9 cellular contexts compared by ENCODE assay signal in the genomic region with DNA sequence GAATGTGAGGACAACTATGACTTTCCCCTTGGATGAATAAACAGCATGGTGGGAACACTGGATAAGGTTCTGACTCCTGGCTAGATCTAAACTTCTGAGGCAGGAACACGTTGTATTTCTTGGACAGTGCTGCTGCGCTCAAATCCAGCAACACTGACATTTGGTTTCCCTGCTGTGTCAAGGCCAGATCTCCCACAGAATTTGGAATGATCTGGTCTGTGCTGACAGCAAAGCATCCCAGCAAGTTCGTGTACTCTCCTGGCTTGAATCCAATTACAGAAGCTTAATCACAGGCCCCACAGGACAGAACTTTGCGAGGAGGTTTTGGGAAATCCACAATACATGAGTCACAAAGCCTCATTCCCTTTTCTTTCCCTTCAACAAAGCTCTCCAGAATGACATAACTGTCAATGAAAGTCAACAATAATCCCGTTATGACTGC.
DNase-seq lines count a peak whose midpoint lies in the region; ATAC-seq, FAIRE-seq and TF ChIP-seq lines count a peak whose summit lies in the region.
"Had no signal": no experiment of that assay in that cellular context is flagged by ENCODE, and none has a peak within 500 bp of the region (broad histone marks: within the 10 kb centered on the region; RNA-seq: fewer than 3 reads in every experiment).

No MANE protein-coding gene starts in this region.

- H3K79me2 ChIP-seq in endothelial cell of umbilical vein (ENCODE audit: control insufficient read depth, insufficient read depth, low read length): no peaks in the 10 kb centered on the region

- intact Hi-C loops in endothelial cell of umbilical vein (cut with micrococcal nuclease) (no loop called here), right lobe of liver (cut with DNase I) (no loop called here)

- WGBS in right lobe of liver (ENCODE audit: insufficient coverage, low coverage, low lambda C conversion rate, missing lambda C conversion rate): 67% methylated on average over 4 of the region's 5 CpGs
- WGBS in tibial nerve, 2 donors: 13 to 23% methylated on average over 5 of the region's 5 CpGs

- TF ChIP-seq CTCF in endothelial cell of umbilical vein (IDR thresholded peaks at IDR 0.05; ENCODE audit: extremely low read depth in 1 of 2, insufficient read depth in 1 of 2, low read depth in 1 of 2, low read length in 2 of 2) (no peak), right lobe of liver (IDR thresholded peaks at IDR 0.05) (no peak), tibial nerve (IDR thresholded peaks at IDR 0.05) (no peak)

- BruUV-seq in endothelial cell of umbilical vein (replicated peaks; lab: Mats Ljungman, UMichigan): no TSS peak

- no peaks in the 10 kb centered on the region for H3K9me1 ChIP-seq in endothelial cell of umbilical vein (replicated peaks; ENCODE audit: control insufficient read depth, extremely low read depth, insufficient read depth, low read length)

- ATAC-seq in right lobe of liver (peak; percentile 35 to 57 (median 56)), HG02623 (IDR thresholded peaks at IDR 0.05; ENCODE audit: unreplicated experiment) (no peak)

- no peak overlapping the region for H3K4me2 ChIP-seq in endothelial cell of umbilical vein (ENCODE audit: insufficient read depth, low read length)

- no peaks in the 10 kb centered on the region for H4K20me1 ChIP-seq in endothelial cell of umbilical vein (replicated peaks; ENCODE audit: control insufficient read depth, extremely low read depth, insufficient read depth, low read length)

- H3K4me3 ChIP-seq in endothelial cell of umbilical vein (replicated peaks in 1 of 3; ENCODE audit: insufficient read depth in 1 of 3, low read depth in 1 of 3, low read length in 3 of 3) (no peak overlapping the region), right lobe of liver (no peak overlapping the region), tibial nerve (no peak overlapping the region)

- H3K9ac ChIP-seq in endothelial cell of umbilical vein (replicated peaks; ENCODE audit: extremely low read depth, insufficient read depth, low read length): no peak overlapping the region

- H3K36me3 ChIP-seq in endothelial cell of umbilical vein (ENCODE audit: control insufficient read depth in 2 of 2, extremely low read depth in 1 of 2, insufficient read depth in 2 of 2, low read length in 2 of 2) (peaks cover 0 to 1% of the 10 kb centered on the region in 2 experiments), right lobe of liver (no peaks in the 10 kb centered on the region), tibial nerve (peaks cover 0 to 28% (median 0%) of the 10 kb centered on the region in 3 donors)

- H3K4me1 ChIP-seq in endothelial cell of umbilical vein (ENCODE audit: control insufficient read depth, extremely low read depth, insufficient read depth, low read length) (peaks cover 3% of the 10 kb centered on the region), right lobe of liver (no peaks in the 10 kb centered on the region), tibial nerve (peaks cover 0 to 46% (median 0%) of the 10 kb centered on the region in 4 donors)

- H2AFZ ChIP-seq in endothelial cell of umbilical vein (ENCODE audit: low read depth, low read length): no peak overlapping the region

- TF ChIP-seq EP300 in tibial nerve (IDR thresholded peaks at IDR 0.05): peak in 1 of 2 donors; percentile 87

- CTCF ChIA-PET in endothelial cell of umbilical vein (lab: Charles Lee): interaction anchor here (0.6 to 1.0 kb wide), 4 partner anchors 12 to 330 kb away, joined by 3 to 4 read pairs (median 3); no protein-coding TSS in a partner anchor

- POLR2A ChIA-PET in endothelial cell of umbilical vein (lab: Charles Lee): no interaction called here

- no peak for TF ChIP-seq POLR2A in endothelial cell of umbilical vein (IDR thresholded peaks at IDR 0.05; ENCODE audit: low read depth, low read length)
- TF ChIP-seq POLR2A in right lobe of liver (IDR thresholded peaks at IDR 0.05): no peak
- no peak for TF ChIP-seq POLR2A in tibial nerve (IDR thresholded peaks at IDR 0.05)

- dilution Hi-C loops in endothelial cell of umbilical vein (cut with MboI; ENCODE audit: extremely low pct_ligation_motif_present, low sequenced_read_pairs): no loop called here

- DNase-seq in RCC 7860 (ENCODE audit: low spot score): peak; percentile 66
- DNase-seq in endothelial cell of umbilical vein (ENCODE audit: low read depth, low spot score): peak; percentile 77
- no peak for DNase-seq in right lobe of liver
- peak; percentile 36 to 67 for DNase-seq in tibial nerve (ENCODE audit: low spot score in 2 of 2)
- no peak for DNase-seq in NCI-H446 (lab: John Stamatoyannopoulos, UW)
- no peak for DNase-seq in NCI-H748 (lab: John Stamatoyannopoulos, UW; ENCODE audit: unreplicated experiment)
- DNase-seq: midbrain, SIG-M5 had no signal

- H3K27me3 ChIP-seq in endothelial cell of umbilical vein (ENCODE audit: control insufficient read depth in 2 of 2, insufficient read depth in 2 of 2, low read length in 2 of 2) (no peaks in the 10 kb centered on the region), right lobe of liver (no peaks in the 10 kb centered on the region), tibial nerve (no peaks in the 10 kb centered on the region)

- H3K9me3 ChIP-seq in endothelial cell of umbilical vein (replicated peaks; ENCODE audit: control insufficient read depth, insufficient read depth, low read length): no peaks in the 10 kb centered on the region
- no peaks in the 10 kb centered on the region for H3K9me3 ChIP-seq in right lobe of liver
- no peaks in the 10 kb centered on the region for H3K9me3 ChIP-seq in tibial nerve

- FAIRE-seq in RCC 7860 (lab: Jason Lieb, UNC) (peak; percentile 60), endothelial cell of umbilical vein (lab: Jason Lieb, UNC) (peak; percentile 85)

- H3K27ac ChIP-seq in endothelial cell of umbilical vein (ENCODE audit: insufficient read depth, low read depth, low read length) (no peak overlapping the region), right lobe of liver (no peak overlapping the region), tibial nerve (peak overlapping the region; percentile 57 to 85 (median 71))

TF ChIP-seq in endothelial cell of umbilical vein, 7 proteins besides CTCF, POLR2A, EP300 and RAD21:
- peak; percentile 43 for TF ChIP-seq JUN (IDR thresholded peaks at IDR 0.05; ENCODE audit: borderline replicate concordance, insufficient read depth, insufficient read length, low read depth)
- no peak for TF ChIP-seq POLR2AphosphoS5 (IDR thresholded peaks at IDR 0.05; ENCODE audit: insufficient read depth, low read depth, low read length)

Comparison
In these comparisons a context has a peak if more than half of its experiments do, and no peak if none do; other contexts are left out.
1. DNase-seq: peak in RCC 7860 (single experiment), endothelial cell of umbilical vein (single experiment) and tibial nerve (2 of 2); none in right lobe of liver (0 of 3), NCI-H446 (0 of 2) and NCI-H748 (single experiment).
2. H3K27ac ChIP-seq: peak in tibial nerve (4 of 4); none in endothelial cell of umbilical vein (single experiment) and right lobe of liver (0 of 3).